In genomic region chr14:75831971-75832370, GRCh38 we compare ENCODE assay signal across 8 cellular contexts.
A peak's percentile ranks its signal among the peaks of the same experiment; 100 is the strongest.
DNase-seq lines count a peak whose midpoint lies in the region; ATAC-seq and TF ChIP-seq lines count a peak whose summit lies in the region.

No MANE protein-coding gene starts in this region.

- peaks cover 18% of the 10 kb centered on the region for H3K4me1 Mint-ChIP-seq in stimulated activated naive CD8-positive, alpha-beta T cell treated with anti-CD3 and anti-CD28 coated beads, Interleukin-15, amount 100 ng/mL, for 72 hours

- H3K36me3 ChIP-seq in MG63 (no peaks in the 10 kb centered on the region), brain microvascular endothelial cell (replicated peaks) (no peaks in the 10 kb centered on the region)

- H3K27ac ChIP-seq in brain microvascular endothelial cell, result peak overlapping the region; percentile 67

- H3K27ac Mint-ChIP-seq in stimulated activated naive CD8-positive, alpha-beta T cell treated with anti-CD3 and anti-CD28 coated beads, Interleukin-15, amount 100 ng/mL, for 72 hours, result no peak overlapping the region

- peak; percentile 49 for DNase-seq in COLO668 (lab: John Stamatoyannopoulos, UW; ENCODE audit: unreplicated experiment)
- peak; percentile 58 for DNase-seq in MG63
- DNase-seq in brain microvascular endothelial cell, result peak; percentile 24
- no peak for DNase-seq in omental fat pad (ENCODE audit: low spot score)
- no peak for DNase-seq in COLO829 (ENCODE audit: low spot score)
- DNase-seq in stimulated activated naive CD8-positive, alpha-beta T cell treated with anti-CD3 and anti-CD28 coated beads, Interleukin-15, amount 100 ng/mL, for 72 hours, result no peak
- DNase-seq in activated effector memory CD4-positive, alpha-beta T cell treated with Interleukin-2 at 50 U/mL for 16 hours, result no peak

- H3K27me3 Mint-ChIP-seq in stimulated activated naive CD8-positive, alpha-beta T cell treated with anti-CD3 and anti-CD28 coated beads, Interleukin-15, amount 100 ng/mL, for 72 hours, result no peaks in the 10 kb centered on the region

- no peak for TF ChIP-seq CTCF in brain microvascular endothelial cell (IDR thresholded peaks at IDR 0.05; ENCODE audit: low read depth, low read length, missing control alignments)
- TF ChIP-seq CTCF in omental fat pad (IDR thresholded peaks at IDR 0.05), result no peak

- H3K4me3 ChIP-seq in MG63, result no peak overlapping the region
- H3K4me3 ChIP-seq in brain microvascular endothelial cell (ENCODE audit: low read depth, low read length), result no peak overlapping the region

- H3K9me3 ChIP-seq in MG63, result no peaks in the 10 kb centered on the region

- no peak overlapping the region for H3K4me3 Mint-ChIP-seq in stimulated activated naive CD8-positive, alpha-beta T cell treated with anti-CD3 and anti-CD28 coated beads, Interleukin-15, amount 100 ng/mL, for 72 hours

- ATAC-seq in omental fat pad (ENCODE audit: low FRiP score) (peak; percentile 29), HG03196 (IDR thresholded peaks at IDR 0.05; ENCODE audit: unreplicated experiment) (no peak)
- ATAC-seq in stimulated activated naive CD8-positive, alpha-beta T cell treated with anti-CD3 and anti-CD28 coated beads, Interleukin-15, amount 100 ng/mL, for 72 hours, result no peak

- in situ Hi-C loops in brain microvascular endothelial cell (cut with HindIII; ENCODE audit: low pct_ligation_motif_present, low sequenced_read_pairs), result no loop called here

- no peaks in the 10 kb centered on the region for H3K9me3 Mint-ChIP-seq in stimulated activated naive CD8-positive, alpha-beta T cell treated with anti-CD3 and anti-CD28 coated beads, Interleukin-15, amount 100 ng/mL, for 72 hours

- H3K27me3 ChIP-seq in MG63 (no peaks in the 10 kb centered on the region), brain microvascular endothelial cell (replicated peaks) (no peaks in the 10 kb centered on the region)

Comparison
In these comparisons a context has a peak if more than half of its experiments do, and no peak if none do; other contexts are left out.
1. DNase-seq: peak in COLO668 (single experiment), MG63 (single experiment) and brain microvascular endothelial cell (single experiment); none in omental fat pad (single experiment), COLO829 (single experiment), stimulated activated naive CD8-positive, alpha-beta T cell treated with anti-CD3 and anti-CD28 coated beads, Interleukin-15, amount 100 ng/mL, for 72 hours (0 of 2) and activated effector memory CD4-positive, alpha-beta T cell treated with Interleukin-2 at 50 U/mL for 16 hours (single experiment).